11 cellular contexts compared by ENCODE assay signal in genomic region chr10:35498693-35499092, GRCh38.
A peak's percentile ranks its signal among the peaks of the same experiment; 100 is the strongest.
DNase-seq lines count a peak whose midpoint lies in the region; ATAC-seq and FAIRE-seq lines count a peak whose summit lies in the region.
"Had no signal": no experiment of that assay in that cellular context is flagged by ENCODE, and none has a peak within 500 bp of the region (broad histone marks: within the 10 kb centered on the region; RNA-seq: fewer than 3 reads in every experiment).

No MANE protein-coding gene starts in this region.

- no peak overlapping the region for H3K4ac ChIP-seq in mesendoderm (ENCODE audit: low read depth, low read length)

- no peak overlapping the region for H2BK15ac ChIP-seq in mesendoderm (replicated peaks; ENCODE audit: low read depth)

- no peak overlapping the region for H3K23ac ChIP-seq in mesendoderm (ENCODE audit: low read length)

- no peaks in the 10 kb centered on the region for H3K27me3 ChIP-seq in mesendoderm (ENCODE audit: insufficient read depth, low read length, poor library complexity)

- H3K4me1 ChIP-seq in mesendoderm (ENCODE audit: control insufficient read depth, low read depth, low read length): peaks cover 3% of the 10 kb centered on the region

- no peak overlapping the region for H4K5ac ChIP-seq in mesendoderm (ENCODE audit: low read length)

- no peak overlapping the region for H2AK5ac ChIP-seq in mesendoderm (ENCODE audit: low read length)

- no peak overlapping the region for H2BK120ac ChIP-seq in mesendoderm (ENCODE audit: low read depth, low read length)

- DNase-seq in mesendoderm (peak; percentile 13), HTR-8/SVneo (ENCODE audit: insufficient read length, low spot score) (no peak), H4 (ENCODE audit: low spot score) (no peak), posterior vena cava (ENCODE audit: low spot score) (no peak)
- no peak for DNase-seq in activated CD4-positive, alpha-beta T cell treated with anti-CD3 and anti-CD28 coated beads for 4 hours
- DNase-seq: activated CD4-positive, alpha-beta T cell treated with anti-CD3 and anti-CD28 coated beads for 1 hour; COR-L47; right cardiac atrium had no signal

- H3K4me2 ChIP-seq in mesendoderm (ENCODE audit: low read length): no peak overlapping the region

- peak; percentile 58 for ATAC-seq in GM18870 (IDR thresholded peaks at IDR 0.05; ENCODE audit: unreplicated experiment)
- ATAC-seq in GM21737 (IDR thresholded peaks at IDR 0.05; ENCODE audit: unreplicated experiment): peak; percentile 65
- peak; percentile 68 for ATAC-seq in HG03280 (IDR thresholded peaks at IDR 0.05; ENCODE audit: unreplicated experiment)
- ATAC-seq: right cardiac atrium had no signal

- no CpG with 5 or more reads among the region's 5 CpGs for WGBS in mesendoderm (ENCODE audit: extremely low coverage, insufficient coverage, low lambda C conversion rate)

- H3K4me3 ChIP-seq in mesendoderm (ENCODE audit: low read length): no peak overlapping the region

- H3K36me3 ChIP-seq in mesendoderm (ENCODE audit: control insufficient read depth, insufficient read depth, low read length): no peaks in the 10 kb centered on the region

- no peak for FAIRE-seq in HTR-8/SVneo (lab: Jason Lieb, UNC)

- no peak overlapping the region for H3K18ac ChIP-seq in mesendoderm (ENCODE audit: low read length)

- H3K27ac ChIP-seq in mesendoderm (ENCODE audit: low read depth, low read length): no peak overlapping the region

- no peaks in the 10 kb centered on the region for H3K79me2 ChIP-seq in mesendoderm (ENCODE audit: control insufficient read depth, insufficient read depth, low read length)

- H2BK5ac ChIP-seq in mesendoderm (ENCODE audit: low read length): no peak overlapping the region

- H3K9ac ChIP-seq in mesendoderm (ENCODE audit: low read length): no peak overlapping the region

- intact Hi-C loops in posterior vena cava (cut with DNase I): no loop called here

- peaks cover 15% of the 10 kb centered on the region for H3K79me1 ChIP-seq in mesendoderm (ENCODE audit: low read length)

- H4K8ac ChIP-seq in mesendoderm (ENCODE audit: low read depth, low read length): no peak overlapping the region

- no peak overlapping the region for H3K56ac ChIP-seq in mesendoderm (ENCODE audit: low read length)
